Comparison of ENCODE assay signal across 28 cellular contexts in genomic region chr1:4105300-4105880, GRCh38.
"Had no signal": no experiment of that assay in that cellular context is flagged by ENCODE, and none has a peak within 500 bp of the region (broad histone marks: within the 10 kb centered on the region; RNA-seq: fewer than 3 reads in every experiment).

No MANE protein-coding gene starts in this region.

- H3K27ac Mint-ChIP-seq: immature natural killer cell; naive thymus-derived CD8-positive, alpha-beta T cell; nephron progenitor cell; stimulated activated naive B cell treated with anti-CD40 and anti-IgM and Interleukin-4, amounts not matched to agents 10 μg/mL and 1 μg/mL and 100 μg/mL, for 72 hours had no signal

- H3K9me3 ChIP-seq: heart left ventricle, left lung, lower lobe of right lung, ovary, prostate gland, suprapubic skin, thoracic aorta, tibial artery, uterus had no signal

- H3K4me3 ChIP-seq: heart left ventricle, left lung, lower lobe of right lung, neural progenitor cell, ovary, prostate gland, smooth muscle cell, suprapubic skin, thoracic aorta, tibial artery, uterus had no signal

- H3K4me3 Mint-ChIP-seq: immature natural killer cell; naive thymus-derived CD8-positive, alpha-beta T cell; nephron progenitor cell; neural progenitor cell; stimulated activated naive B cell treated with anti-CD40 and anti-IgM and Interleukin-4, amounts not matched to agents 10 μg/mL and 1 μg/mL and 100 μg/mL, for 72 hours had no signal

- H3K36me3 Mint-ChIP-seq: immature natural killer cell; naive thymus-derived CD8-positive, alpha-beta T cell; neural progenitor cell; stimulated activated naive B cell treated with anti-CD40 and anti-IgM and Interleukin-4, amounts not matched to agents 10 μg/mL and 1 μg/mL and 100 μg/mL, for 72 hours had no signal

- DNase-seq: heart left ventricle; hypothalamus; immature natural killer cell; kidney; left colon; left lung; lower lobe of right lung; mammary epithelial cell; mesenchymal stem cell; nephron progenitor cell; ovary; retina; right cardiac atrium; stimulated activated CD4-positive, alpha-beta T cell treated with anti-CD3 and anti-CD28 coated beads, Interleukin-12 subunit alpha, Interleukin-12 subunit beta, amount 100 ng/mL, for 4 hours; stimulated activated CD4-positive, alpha-beta T cell treated with anti-CD3 and anti-CD28 coated beads, Interleukin-15, amount 100 ng/mL, for 24 hours; stimulated activated CD4-positive, alpha-beta T cell treated with anti-CD3 and anti-CD28 coated beads, Interleukin-2, amount 100 ng/mL, for 24 hours; stimulated activated CD4-positive, alpha-beta T cell treated with anti-CD3 and anti-CD28 coated beads, Interleukin-4, amount 100 ng/mL, for 1 hour; stimulated activated naive B cell treated with anti-CD40 and anti-IgM and Interleukin-4, amounts not matched to agents 10 μg/mL and 1 μg/mL and 100 μg/mL, for 72 hours; stimulated activated naive CD8-positive, alpha-beta T cell treated with anti-CD3 and anti-CD28 coated beads, Interleukin-15, Interleukin-2, amounts not matched to agents 100 U/mL and 50 U/mL, for 24 hours; trophoblast cell; uterus had no signal

- H3K27me3 ChIP-seq: neural progenitor cell, ovary, uterus had no signal

- ATAC-seq: heart left ventricle; left colon; left lung; lower lobe of right lung; naive thymus-derived CD8-positive, alpha-beta T cell; right cardiac atrium; stimulated activated naive B cell treated with anti-CD40 and anti-IgM and Interleukin-4, amounts not matched to agents 10 μg/mL and 1 μg/mL and 100 μg/mL, for 72 hours; stimulated activated naive CD8-positive, alpha-beta T cell treated with anti-CD3 and anti-CD28 coated beads, Interleukin-15, Interleukin-2, amounts not matched to agents 100 U/mL and 50 U/mL, for 24 hours had no signal

- H3K27ac ChIP-seq: heart left ventricle, left lung, lower lobe of right lung, neural progenitor cell, ovary, prostate gland, suprapubic skin, thoracic aorta, tibial artery, uterus had no signal

- H3K36me3 ChIP-seq: heart left ventricle, left lung, lower lobe of right lung, neural progenitor cell, ovary, prostate gland, suprapubic skin, thoracic aorta, tibial artery, uterus had no signal

- H3K4me1 Mint-ChIP-seq: immature natural killer cell; naive thymus-derived CD8-positive, alpha-beta T cell; stimulated activated naive B cell treated with anti-CD40 and anti-IgM and Interleukin-4, amounts not matched to agents 10 μg/mL and 1 μg/mL and 100 μg/mL, for 72 hours had no signal

- H3K4me1 ChIP-seq: heart left ventricle, left lung, lower lobe of right lung, prostate gland, suprapubic skin, uterus had no signal

- H3K9me3 Mint-ChIP-seq: immature natural killer cell; stimulated activated naive B cell treated with anti-CD40 and anti-IgM and Interleukin-4, amounts not matched to agents 10 μg/mL and 1 μg/mL and 100 μg/mL, for 72 hours had no signal
